ENCODE assay signal across 1 cellular context in genomic region chr22:20116951-20117645, GRCh38.
TF ChIP-seq lines count a peak whose summit lies in the region.

TSS of gene TRMT2A (minus strand) at chr22:20117226. CDS start at chr22:20116906, 320 bp downstream.

TF ChIP-seq in HepG2, 621 proteins besides CTCF, POLR2A, EP300 and RAD21 (continued from another document and continues in another):
- TF ChIP-seq ZNF570 (CRISPR knock-in tag; IDR thresholded peaks at IDR 0.05; ENCODE audit: borderline replicate concordance) (no peak), TCF7L2 (IDR thresholded peaks at IDR 0.05; ENCODE audit: low read depth, low read length) (no peak), SSRP1 (CRISPR knock-in tag; IDR thresholded peaks at IDR 0.05) (no peak), TBX3 (IDR thresholded peaks at IDR 0.05; ENCODE audit: borderline replicate concordance) (peak; percentile 68; the same call in 1 of the 2 replicates), RFX1 (IDR thresholded peaks at IDR 0.05) (no peak), SIX4 (CRISPR knock-in tag; IDR thresholded peaks at IDR 0.05) (no peak), TOPORS (CRISPR knock-in tag; IDR thresholded peaks at IDR 0.05) (peak; percentile 74; the same call in 1 of the 2 replicates), ZNF761 (CRISPR knock-in tag; conservative IDR thresholded peaks at IDR 0.05) (no peak), JUNB (CRISPR knock-in tag; IDR thresholded peaks at IDR 0.05; ENCODE audit: borderline replicate concordance) (0 out of 2 replicates have a peak, but pooled peaks have one; percentile 26), PAXIP1 (CRISPR knock-in tag; conservative IDR thresholded peaks at IDR 0.05) (peak; percentile 66), ZNF3 (CRISPR knock-in tag; IDR thresholded peaks at IDR 0.05) (no peak), ETV6 (CRISPR knock-in tag; conservative IDR thresholded peaks at IDR 0.05) (0 out of 2 replicates have a peak, but pooled peaks have one; percentile 85), MIER2 (CRISPR knock-in tag; IDR thresholded peaks at IDR 0.05) (peak; percentile 10; the same call in 1 of the 2 replicates), NR0B2 (CRISPR knock-in tag; IDR thresholded peaks at IDR 0.05) (peak; percentile 64), HHEX (CRISPR knock-in tag; IDR thresholded peaks at IDR 0.05) (no peak), ZSCAN30 (CRISPR knock-in tag; IDR thresholded peaks at IDR 0.05) (no peak), ZNF280B (CRISPR knock-in tag; IDR thresholded peaks at IDR 0.05; ENCODE audit: borderline replicate concordance) (no peak), TCF7 (IDR thresholded peaks at IDR 0.05; ENCODE audit: low read depth) (no peak), ADNP (CRISPR knock-in tag; IDR thresholded peaks at IDR 0.05) (peak; percentile 85), HDAC6 (IDR thresholded peaks at IDR 0.05; ENCODE audit: low read depth, low read length) (no peak), NPAS2 (CRISPR knock-in tag; IDR thresholded peaks at IDR 0.05; ENCODE audit: borderline replicate concordance) (no peak), SRY (CRISPR knock-in tag; IDR thresholded peaks at IDR 0.05) (peak; percentile 72; the same call in 1 of the 2 replicates), FOXJ3 (CRISPR knock-in tag; IDR thresholded peaks at IDR 0.05; ENCODE audit: borderline replicate concordance) (no peak), MEIS1 (CRISPR knock-in tag; IDR thresholded peaks at IDR 0.05; ENCODE audit: borderline replicate concordance) (no peak), ZNF691 (CRISPR knock-in tag; IDR thresholded peaks at IDR 0.05; ENCODE audit: borderline replicate concordance, low read depth) (peak; percentile 45; the same call in 1 of the 2 replicates), ZNF550 (CRISPR knock-in tag; IDR thresholded peaks at IDR 0.05; ENCODE audit: borderline replicate concordance) (no peak), PCBP1 (IDR thresholded peaks at IDR 0.05; ENCODE audit: borderline replicate concordance, low read depth, low read length) (no peak), ZNF451 (CRISPR knock-in tag; IDR thresholded peaks at IDR 0.05) (peak; percentile 54; the same call in 1 of the 2 replicates), ZNF33B (CRISPR knock-in tag; IDR thresholded peaks at IDR 0.05) (no peak), HMGXB4 (CRISPR knock-in tag; IDR thresholded peaks at IDR 0.05; ENCODE audit: borderline replicate concordance in 1 of 2, low read depth in 1 of 2) (peak; percentile 79 to 82), SAFB2 (CRISPR knock-in tag; IDR thresholded peaks at IDR 0.05; ENCODE audit: borderline replicate concordance, low read depth) (no peak), ZZZ3 (CRISPR knock-in tag; IDR thresholded peaks at IDR 0.05; ENCODE audit: borderline replicate concordance) (peak; percentile 65; the same call in 1 of the 2 replicates)
- TF ChIP-seq, protein P1, sequence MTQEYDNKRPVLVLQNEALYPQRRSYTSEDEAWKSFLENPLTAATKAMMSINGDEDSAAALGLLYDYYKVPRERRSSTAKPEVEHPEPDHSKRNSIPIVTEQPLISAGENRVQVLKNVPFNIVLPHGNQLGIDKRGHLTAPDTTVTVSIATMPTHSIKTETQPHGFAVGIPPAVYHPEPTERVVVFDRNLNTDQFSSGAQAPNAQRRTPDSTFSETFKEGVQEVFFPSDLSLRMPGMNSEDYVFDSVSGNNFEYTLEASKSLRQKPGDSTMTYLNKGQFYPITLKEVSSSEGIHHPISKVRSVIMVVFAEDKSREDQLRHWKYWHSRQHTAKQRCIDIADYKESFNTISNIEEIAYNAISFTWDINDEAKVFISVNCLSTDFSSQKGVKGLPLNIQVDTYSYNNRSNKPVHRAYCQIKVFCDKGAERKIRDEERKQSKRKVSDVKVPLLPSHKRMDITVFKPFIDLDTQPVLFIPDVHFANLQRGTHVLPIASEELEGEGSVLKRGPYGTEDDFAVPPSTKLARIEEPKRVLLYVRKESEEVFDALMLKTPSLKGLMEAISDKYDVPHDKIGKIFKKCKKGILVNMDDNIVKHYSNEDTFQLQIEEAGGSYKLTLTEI (CRISPR knock-in tag; conservative IDR thresholded peaks at IDR 0.05): no peak
- TF ChIP-seq, protein P2, sequence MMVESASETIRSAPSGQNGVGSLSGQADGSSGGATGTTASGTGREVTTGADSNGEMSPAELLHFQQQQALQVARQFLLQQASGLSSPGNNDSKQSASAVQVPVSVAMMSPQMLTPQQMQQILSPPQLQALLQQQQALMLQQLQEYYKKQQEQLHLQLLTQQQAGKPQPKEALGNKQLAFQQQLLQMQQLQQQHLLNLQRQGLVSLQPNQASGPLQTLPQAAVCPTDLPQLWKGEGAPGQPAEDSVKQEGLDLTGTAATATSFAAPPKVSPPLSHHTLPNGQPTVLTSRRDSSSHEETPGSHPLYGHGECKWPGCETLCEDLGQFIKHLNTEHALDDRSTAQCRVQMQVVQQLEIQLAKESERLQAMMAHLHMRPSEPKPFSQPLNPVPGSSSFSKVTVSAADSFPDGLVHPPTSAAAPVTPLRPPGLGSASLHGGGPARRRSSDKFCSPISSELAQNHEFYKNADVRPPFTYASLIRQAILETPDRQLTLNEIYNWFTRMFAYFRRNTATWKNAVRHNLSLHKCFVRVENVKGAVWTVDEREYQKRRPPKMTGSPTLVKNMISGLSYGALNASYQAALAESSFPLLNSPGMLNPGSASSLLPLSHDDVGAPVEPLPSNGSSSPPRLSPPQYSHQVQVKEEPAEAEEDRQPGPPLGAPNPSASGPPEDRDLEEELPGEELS (CRISPR knock-in tag; IDR thresholded peaks at IDR 0.05): peak; percentile 32; the same call in 1 of the 2 replicates
- TF ChIP-seq, protein P3, sequence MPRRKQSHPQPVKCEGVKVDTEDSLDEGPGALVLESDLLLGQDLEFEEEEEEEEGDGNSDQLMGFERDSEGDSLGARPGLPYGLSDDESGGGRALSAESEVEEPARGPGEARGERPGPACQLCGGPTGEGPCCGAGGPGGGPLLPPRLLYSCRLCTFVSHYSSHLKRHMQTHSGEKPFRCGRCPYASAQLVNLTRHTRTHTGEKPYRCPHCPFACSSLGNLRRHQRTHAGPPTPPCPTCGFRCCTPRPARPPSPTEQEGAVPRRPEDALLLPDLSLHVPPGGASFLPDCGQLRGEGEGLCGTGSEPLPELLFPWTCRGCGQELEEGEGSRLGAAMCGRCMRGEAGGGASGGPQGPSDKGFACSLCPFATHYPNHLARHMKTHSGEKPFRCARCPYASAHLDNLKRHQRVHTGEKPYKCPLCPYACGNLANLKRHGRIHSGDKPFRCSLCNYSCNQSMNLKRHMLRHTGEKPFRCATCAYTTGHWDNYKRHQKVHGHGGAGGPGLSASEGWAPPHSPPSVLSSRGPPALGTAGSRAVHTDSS (CRISPR knock-in tag; conservative IDR thresholded peaks at IDR 0.05): no peak
- TF ChIP-seq, protein P4, sequence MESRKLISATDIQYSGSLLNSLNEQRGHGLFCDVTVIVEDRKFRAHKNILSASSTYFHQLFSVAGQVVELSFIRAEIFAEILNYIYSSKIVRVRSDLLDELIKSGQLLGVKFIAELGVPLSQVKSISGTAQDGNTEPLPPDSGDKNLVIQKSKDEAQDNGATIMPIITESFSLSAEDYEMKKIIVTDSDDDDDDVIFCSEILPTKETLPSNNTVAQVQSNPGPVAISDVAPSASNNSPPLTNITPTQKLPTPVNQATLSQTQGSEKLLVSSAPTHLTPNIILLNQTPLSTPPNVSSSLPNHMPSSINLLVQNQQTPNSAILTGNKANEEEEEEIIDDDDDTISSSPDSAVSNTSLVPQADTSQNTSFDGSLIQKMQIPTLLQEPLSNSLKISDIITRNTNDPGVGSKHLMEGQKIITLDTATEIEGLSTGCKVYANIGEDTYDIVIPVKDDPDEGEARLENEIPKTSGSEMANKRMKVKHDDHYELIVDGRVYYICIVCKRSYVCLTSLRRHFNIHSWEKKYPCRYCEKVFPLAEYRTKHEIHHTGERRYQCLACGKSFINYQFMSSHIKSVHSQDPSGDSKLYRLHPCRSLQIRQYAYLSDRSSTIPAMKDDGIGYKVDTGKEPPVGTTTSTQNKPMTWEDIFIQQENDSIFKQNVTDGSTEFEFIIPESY (CRISPR knock-in tag; IDR thresholded peaks at IDR 0.05): peak; percentile 48; the same call in 1 of the 2 replicates
- TF ChIP-seq, protein P5, sequence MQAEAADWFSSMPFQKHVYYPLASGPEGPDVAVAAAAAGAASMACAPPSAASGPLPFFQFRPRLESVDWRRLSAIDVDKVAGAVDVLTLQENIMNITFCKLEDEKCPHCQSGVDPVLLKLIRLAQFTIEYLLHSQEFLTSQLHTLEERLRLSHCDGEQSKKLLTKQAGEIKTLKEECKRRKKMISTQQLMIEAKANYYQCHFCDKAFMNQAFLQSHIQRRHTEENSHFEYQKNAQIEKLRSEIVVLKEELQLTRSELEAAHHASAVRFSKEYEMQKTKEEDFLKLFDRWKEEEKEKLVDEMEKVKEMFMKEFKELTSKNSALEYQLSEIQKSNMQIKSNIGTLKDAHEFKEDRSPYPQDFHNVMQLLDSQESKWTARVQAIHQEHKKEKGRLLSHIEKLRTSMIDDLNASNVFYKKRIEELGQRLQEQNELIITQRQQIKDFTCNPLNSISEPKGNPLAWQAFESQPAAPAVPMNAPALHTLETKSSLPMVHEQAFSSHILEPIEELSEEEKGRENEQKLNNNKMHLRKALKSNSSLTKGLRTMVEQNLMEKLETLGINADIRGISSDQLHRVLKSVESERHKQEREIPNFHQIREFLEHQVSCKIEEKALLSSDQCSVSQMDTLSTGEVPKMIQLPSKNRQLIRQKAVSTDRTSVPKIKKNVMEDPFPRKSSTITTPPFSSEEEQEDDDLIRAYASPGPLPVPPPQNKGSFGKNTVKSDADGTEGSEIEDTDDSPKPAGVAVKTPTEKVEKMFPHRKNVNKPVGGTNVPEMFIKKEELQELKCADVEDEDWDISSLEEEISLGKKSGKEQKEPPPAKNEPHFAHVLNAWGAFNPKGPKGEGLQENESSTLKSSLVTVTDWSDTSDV (CRISPR knock-in tag; IDR thresholded peaks at IDR 0.05): peak; percentile 29; the same call in 1 of the 2 replicates
- TF ChIP-seq, protein P6, sequence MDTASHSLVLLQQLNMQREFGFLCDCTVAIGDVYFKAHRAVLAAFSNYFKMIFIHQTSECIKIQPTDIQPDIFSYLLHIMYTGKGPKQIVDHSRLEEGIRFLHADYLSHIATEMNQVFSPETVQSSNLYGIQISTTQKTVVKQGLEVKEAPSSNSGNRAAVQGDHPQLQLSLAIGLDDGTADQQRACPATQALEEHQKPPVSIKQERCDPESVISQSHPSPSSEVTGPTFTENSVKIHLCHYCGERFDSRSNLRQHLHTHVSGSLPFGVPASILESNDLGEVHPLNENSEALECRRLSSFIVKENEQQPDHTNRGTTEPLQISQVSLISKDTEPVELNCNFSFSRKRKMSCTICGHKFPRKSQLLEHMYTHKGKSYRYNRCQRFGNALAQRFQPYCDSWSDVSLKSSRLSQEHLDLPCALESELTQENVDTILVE (CRISPR knock-in tag; IDR thresholded peaks at IDR 0.05): peak; percentile 99
